Comparison of ENCODE assay signal across 8 cellular contexts in the genomic region with DNA sequence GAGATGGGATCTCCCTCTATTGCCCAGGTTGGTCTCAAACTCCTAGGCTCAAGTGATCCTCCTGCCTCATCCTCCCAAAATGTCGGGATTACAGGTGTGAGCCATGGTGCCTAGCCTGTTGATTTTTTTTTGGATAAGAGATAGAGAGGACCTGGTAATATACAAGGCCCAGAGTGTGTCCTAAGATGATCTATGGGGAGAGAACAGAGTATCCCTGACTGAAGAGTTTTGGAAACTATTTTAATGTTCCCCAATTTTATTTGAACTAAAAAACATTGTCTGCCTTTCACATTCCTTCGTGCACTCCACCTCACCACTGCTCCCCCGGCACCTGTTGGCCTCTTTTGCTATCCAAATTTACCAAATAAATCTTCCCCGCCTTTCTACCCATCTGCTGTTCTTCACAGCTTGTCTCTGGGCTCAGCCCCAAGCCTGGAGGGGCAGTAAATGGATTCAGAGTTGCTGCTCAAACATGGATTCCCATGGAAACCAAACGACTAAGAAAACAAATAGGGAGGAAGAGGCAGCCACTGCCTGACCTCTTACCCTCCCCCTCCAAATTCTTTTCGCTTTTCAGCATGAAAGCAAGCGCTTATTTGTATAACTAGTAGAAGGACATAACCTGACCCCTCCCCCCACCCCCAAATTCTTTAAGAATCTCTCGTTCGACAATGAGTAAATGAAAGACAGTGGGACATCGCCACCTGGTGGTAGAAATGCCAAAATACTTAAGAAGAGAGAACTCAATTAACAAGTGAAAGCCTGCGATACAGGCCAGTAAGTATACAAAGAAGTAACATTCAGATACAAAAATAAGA. TPM values are rescaled to one million over a fixed set of nuclear protein-coding genes. Genes with fewer than 3 reads are reported as not detected.
DNase-seq lines count a peak whose midpoint lies in the region; ATAC-seq and TF ChIP-seq lines count a peak whose summit lies in the region.

No MANE protein-coding gene starts in this region.

- no peak for ATAC-seq in GM21360 (IDR thresholded peaks at IDR 0.05; ENCODE audit: unreplicated experiment)

- H3K4me1 ChIP-seq in neural progenitor cell (peaks cover 29% of the 10 kb centered on the region), stomach (peaks cover 0 to 16% (median 14%) of the 10 kb centered on the region in 4 donors)

- H3K27me3 ChIP-seq in MG63: no peaks in the 10 kb centered on the region
- H3K27me3 ChIP-seq in neural progenitor cell: no peaks in the 10 kb centered on the region
- no peaks in the 10 kb centered on the region for H3K27me3 ChIP-seq in stomach

- H3K27me3 Mint-ChIP-seq in neural progenitor cell (ENCODE audit: insufficient read depth, low read depth): peaks cover 9% of the 10 kb centered on the region

- intact Hi-C loops in stomach (cut with DNase I; ENCODE audit: low total_unique reads): loop anchor here (10.0 kb wide), 1 partner anchor 62 kb away; no protein-coding TSS in a partner anchor

- no peak for TF ChIP-seq EP300 in stomach (IDR thresholded peaks at IDR 0.05)

- H3K4me3 Mint-ChIP-seq in neural progenitor cell: peak overlapping the region; percentile 70

- H3K9me3 ChIP-seq in MG63 (no peaks in the 10 kb centered on the region), neural progenitor cell (ENCODE audit: low read depth) (no peaks in the 10 kb centered on the region), stomach (no peaks in the 10 kb centered on the region)

- peak overlapping the region; percentile 58 for H2AFZ ChIP-seq in neural progenitor cell (replicated peaks)

- H3K4me3 ChIP-seq in MG63 (no peak overlapping the region), foreskin fibroblast (ENCODE audit: low read depth in 1 of 2, low read length in 2 of 2) (peak overlapping the region; percentile 31 to 41), neural progenitor cell (peak overlapping the region; percentile 36), stomach (peak overlapping the region; percentile 27 to 39 (median 32))

- H3K4me2 ChIP-seq in neural progenitor cell: peak overlapping the region; percentile 76

- no peak for TF ChIP-seq POLR2A in stomach (IDR thresholded peaks at IDR 0.05)

- 6 to 17% (median 10%) methylated on average over 11 of the region's 11 CpGs for WGBS in stomach, 5 donors

- H3F3A ChIP-seq in neural progenitor cell (ENCODE audit: low read depth): peaks cover 26% of the 10 kb centered on the region

- H3K36me3 ChIP-seq in MG63: no peaks in the 10 kb centered on the region
- no peaks in the 10 kb centered on the region for H3K36me3 ChIP-seq in neural progenitor cell
- no peaks in the 10 kb centered on the region for H3K36me3 ChIP-seq in stomach

- no peaks in the 10 kb centered on the region for H3K9me3 Mint-ChIP-seq in neural progenitor cell

- H3K9ac ChIP-seq in neural progenitor cell: no peak overlapping the region

- peaks cover 26% of the 10 kb centered on the region for H3K4me1 Mint-ChIP-seq in neural progenitor cell

- H3K27ac ChIP-seq in neural progenitor cell: peak overlapping the region; percentile 91
- H3K27ac ChIP-seq in stomach: peak overlapping the region in 4 of 5 donors; percentile 48 to 77 (median 61)

- peak overlapping the region; percentile 99 for H3K27ac Mint-ChIP-seq in neural progenitor cell

- no peaks in the 10 kb centered on the region for H3K36me3 Mint-ChIP-seq in neural progenitor cell

- H3K79me2 ChIP-seq in neural progenitor cell (ENCODE audit: low read depth): peaks cover 5% of the 10 kb centered on the region

- TF ChIP-seq CTCF in foreskin fibroblast (IDR thresholded peaks at IDR 0.05; ENCODE audit: low read depth, low read length): peak; percentile 46
- peak; percentile 76 for TF ChIP-seq CTCF in neural progenitor cell (IDR thresholded peaks at IDR 0.05)
- peak in 4 of 7 experiments; percentile 47 to 84 (median 76) for TF ChIP-seq CTCF in stomach (IDR thresholded peaks at IDR 0.05)

- DNase-seq in GF-D8 (lab: John Stamatoyannopoulos, UW) (peak; percentile 34), MG63 (peak; percentile 19), SHP77 (lab: John Stamatoyannopoulos, UW) (peak; percentile 93 to 95), foreskin fibroblast (peak; percentile 63 to 90), neural progenitor cell (ENCODE audit: low spot score) (peak; percentile 97), stomach (peak; percentile 79)
- peak; percentile 65 for DNase-seq in activated gamma-delta T cell treated with anti-CD3 and anti-CD28 coated beads, Interleukin-2, amount 50 U/mL, for 16 hours (ENCODE audit: low read depth)

- no peaks in the 10 kb centered on the region for H4K20me1 ChIP-seq in neural progenitor cell (ENCODE audit: low read depth)

RNA-seq across cellular contexts. Expression of gene OR10G3, which starts 22.6 kb away (rescaled TPM):
- not detected in 2 replicates for total RNA-seq in MG63 (2014; rRNA removed; shearing (Covaris generic); ENCODE audit: low replicate concordance)
- total RNA-seq in neural progenitor cell (ENCODE audit: low replicate concordance) (not detected in 2 replicates), stomach (not detected)
- not detected for polyA plus RNA-seq in stomach

RNA-seq across cellular contexts. Expression of gene SALL2, which starts 31.1 kb away (rescaled TPM):
- total RNA-seq in MG63 (2014; rRNA removed; shearing (Covaris generic); ENCODE audit: low replicate concordance): 0.36 and 0.81 TPM in 2 replicates
- total RNA-seq in neural progenitor cell (ENCODE audit: low replicate concordance): 263 and 394 TPM in 2 replicates
- 10 to 100 TPM in 1 of 5 donors, 1 to 10 TPM in 2, not detected in 2; 3.3 to 15.2 (median 6.5) TPM for total RNA-seq in stomach
- 1 to 10 TPM; 2.5 to 3.1 (median 2.7) TPM for polyA plus RNA-seq in stomach

RNA-seq across cellular contexts. Expression of gene METTL3, which starts 46.2 kb away (rescaled TPM):
- 46.0 and 52.0 TPM in 2 replicates for total RNA-seq in MG63 (2014; rRNA removed; shearing (Covaris generic); ENCODE audit: low replicate concordance)
- total RNA-seq in neural progenitor cell (ENCODE audit: low replicate concordance): 99.5 and 108 TPM in 2 replicates
- total RNA-seq in stomach: 10 to 100 TPM; 18.7 to 84.3 (median 63.8) TPM
- polyA plus RNA-seq in stomach: 10 to 100 TPM in 2 of 3 donors, 1 to 10 TPM in 1; 8.6 to 44.6 (median 20.7) TPM

Comparison
In these comparisons a context has a peak if more than half of its experiments do, and no peak if none do; other contexts are left out.
1. DNase-seq: peak in every context shown above with its lines; median percentile 97 in neural progenitor cell; 94 in SHP77; 79 in stomach; 76 in foreskin fibroblast; 65 in activated gamma-delta T cell treated with anti-CD3 and anti-CD28 coated beads, Interleukin-2, amount 50 U/mL, for 16 hours; 34 in GF-D8; 19 in MG63.
2. RNA of gene SALL2, which starts 31.1 kb away (total RNA-seq): 263 to 394 TPM in neural progenitor cell; 3.3 to 15.2 TPM in stomach and 0.36 to 0.81 TPM in MG63; every median in the first group is over 10 times any median in the second.
3. Peak in every context shown above with its lines, with median percentiles within 50 percentile points of each other: CTCF ChIP-seq.